Comparison of ENCODE assay signal across 12 cellular contexts in genomic region chr16:85437161-85438052, GRCh38.
DNase-seq lines count a peak whose midpoint lies in the region; ATAC-seq and TF ChIP-seq lines count a peak whose summit lies in the region.
"Had no signal": no experiment of that assay in that cellular context is flagged by ENCODE, and none has a peak within 500 bp of the region (broad histone marks: within the 10 kb centered on the region; RNA-seq: fewer than 3 reads in every experiment).

No MANE protein-coding gene starts in this region.

- WGBS in body of pancreas, 2 donors = 38 to 43% methylated on average over 15 to 25 of the region's 25 CpGs

- H3K4me3 Mint-ChIP-seq in CD14-positive monocyte = peak overlapping the region in 1 of 2 donors; percentile 4
- H3K4me3 Mint-ChIP-seq: activated CD4-positive, alpha-beta memory T cell treated with anti-CD3 and anti-CD28 coated beads for 36 hours had no signal

- H3K27me3 ChIP-seq in BLaER1 (no peaks in the 10 kb centered on the region), body of pancreas (no peaks in the 10 kb centered on the region), mucosa of rectum (ENCODE audit: control insufficient read depth in 2 of 2, insufficient read depth in 2 of 2, low read length in 2 of 2) (no peaks in the 10 kb centered on the region)
- H3K27me3 ChIP-seq: right lobe of liver had no signal

- H3K9ac ChIP-seq in BLaER1 (peak overlapping the region; percentile 63), mucosa of rectum (ENCODE audit: low read depth in 1 of 2, low read length in 2 of 2) (peak overlapping the region; percentile 64 to 74)

- H3K27ac ChIP-seq in BLaER1 (peak overlapping the region; percentile 84), body of pancreas (peak overlapping the region; percentile 73 to 95 (median 84)), mucosa of rectum (ENCODE audit: low read depth in 2 of 2, low read length in 2 of 2) (peak overlapping the region; percentile 91 to 95)
- H3K27ac ChIP-seq: C4-2B, epithelial cell of prostate, right lobe of liver had no signal

- no peaks in the 10 kb centered on the region for H4K20me1 ChIP-seq in BLaER1

- peak; percentile 75 for ATAC-seq in body of pancreas
- no peak for ATAC-seq in GM19455 (IDR thresholded peaks at IDR 0.05; ENCODE audit: unreplicated experiment)

- H3K4me3 ChIP-seq in BLaER1 = peak overlapping the region; percentile 36; the same call in 1 of the 2 replicates
- no peak overlapping the region for H3K4me3 ChIP-seq in NB4 (ENCODE audit: low read depth, low read length)
- H3K4me3 ChIP-seq in body of pancreas = no peak overlapping the region
- H3K4me3 ChIP-seq in mucosa of rectum (ENCODE audit: low read length in 2 of 2) = peak overlapping the region; percentile 25 to 33
- H3K4me3 ChIP-seq: right lobe of liver had no signal

- no peaks in the 10 kb centered on the region for H3K36me3 Mint-ChIP-seq in CD14-positive monocyte
- H3K36me3 Mint-ChIP-seq: activated CD4-positive, alpha-beta memory T cell treated with anti-CD3 and anti-CD28 coated beads for 36 hours had no signal

- peaks cover 2 to 6% (median 4%) of the 10 kb centered on the region in 3 donors for H3K27me3 Mint-ChIP-seq in CD14-positive monocyte (ENCODE audit: low read depth in 3 of 3)
- H3K27me3 Mint-ChIP-seq: activated CD4-positive, alpha-beta memory T cell treated with anti-CD3 and anti-CD28 coated beads for 36 hours had no signal

- peaks cover 10% of the 10 kb centered on the region for H3K4me1 Mint-ChIP-seq in CD14-positive monocyte

- no peaks in the 10 kb centered on the region for H3K36me3 ChIP-seq in BLaER1
- H3K36me3 ChIP-seq in body of pancreas (replicated peaks in 1 of 2; ENCODE audit: insufficient read depth in 1 of 2, low read depth in 2 of 2) = no peaks in the 10 kb centered on the region
- no peaks in the 10 kb centered on the region for H3K36me3 ChIP-seq in mucosa of rectum (ENCODE audit: control insufficient read depth in 2 of 2, insufficient read depth in 2 of 2, low read length in 2 of 2)
- H3K36me3 ChIP-seq: right lobe of liver had no signal

- no peak overlapping the region for H3K27ac Mint-ChIP-seq in CD14-positive monocyte
- H3K27ac Mint-ChIP-seq: activated CD4-positive, alpha-beta memory T cell treated with anti-CD3 and anti-CD28 coated beads for 36 hours had no signal

- DNase-seq in NB4 (ENCODE audit: low read depth) (peak; percentile 63), body of pancreas (peak; percentile 69 to 91 (median 88)), CD14-positive monocyte (ENCODE audit: low spot score) (no peak), superior temporal gyrus (ENCODE audit: extremely low spot score) (no peak), epidermal melanocyte (ENCODE audit: insufficient read length, low spot score) (no peak)
- DNase-seq: activated CD4-positive, alpha-beta memory T cell treated with anti-CD3 and anti-CD28 coated beads for 36 hours; right lobe of liver had no signal

- H3K9me3 ChIP-seq in BLaER1 (no peaks in the 10 kb centered on the region), body of pancreas (no peaks in the 10 kb centered on the region), mucosa of rectum (ENCODE audit: control insufficient read depth in 2 of 2, low read length in 2 of 2) (no peaks in the 10 kb centered on the region)
- H3K9me3 ChIP-seq: right lobe of liver had no signal

- H3K4me1 ChIP-seq in BLaER1 = peaks cover 81% of the 10 kb centered on the region
- peaks cover 24% of the 10 kb centered on the region for H3K4me1 ChIP-seq in body of pancreas
- peaks cover 39 to 42% of the 10 kb centered on the region in 2 donors for H3K4me1 ChIP-seq in mucosa of rectum (ENCODE audit: control insufficient read depth in 2 of 2, insufficient read depth in 2 of 2, low read length in 2 of 2)
- H3K4me1 ChIP-seq: right lobe of liver had no signal

- no peak for TF ChIP-seq CTCF in NB4 (IDR thresholded peaks at IDR 0.05; ENCODE audit: low read depth, low read length)
- TF ChIP-seq CTCF in body of pancreas (IDR thresholded peaks at IDR 0.05) = peak in 1 of 7 experiments; percentile 2
- TF ChIP-seq CTCF in CD14-positive monocyte (IDR thresholded peaks at IDR 0.05) = no peak

- intact Hi-C loops in body of pancreas (cut with DNase I) (no loop called here), CD14-positive monocyte (cut with micrococcal nuclease) (no loop called here)

- peaks cover 0 to 2% (median 0%) of the 10 kb centered on the region in 7 donors for H3K9me3 Mint-ChIP-seq in CD14-positive monocyte
- H3K9me3 Mint-ChIP-seq: activated CD4-positive, alpha-beta memory T cell treated with anti-CD3 and anti-CD28 coated beads for 36 hours had no signal

- H3K4me2 ChIP-seq in BLaER1 = peak overlapping the region; percentile 89

- TF ChIP-seq POLR2A in NB4 (IDR thresholded peaks at IDR 0.05; ENCODE audit: extremely low read depth, insufficient read length) = no peak
- TF ChIP-seq POLR2A in body of pancreas (IDR thresholded peaks at IDR 0.05) = peak in 2 of 3 donors; percentile 24 to 60

Comparison
In these comparisons a context has a peak if more than half of its experiments do, and no peak if none do; other contexts are left out.
1. H3K4me3 ChIP-seq: peak in BLaER1 (single experiment) and mucosa of rectum (2 of 2); none in NB4 (single experiment) and body of pancreas (0 of 2).
2. DNase-seq: peak in NB4 (single experiment) and body of pancreas (4 of 4); none in CD14-positive monocyte (single experiment), superior temporal gyrus (single experiment) and epidermal melanocyte (single experiment).
3. Peak in every context shown above with its lines, with median percentiles within 50 percentile points of each other: H3K27ac ChIP-seq.